7 cellular contexts compared by ENCODE assay signal in the genomic region with DNA sequence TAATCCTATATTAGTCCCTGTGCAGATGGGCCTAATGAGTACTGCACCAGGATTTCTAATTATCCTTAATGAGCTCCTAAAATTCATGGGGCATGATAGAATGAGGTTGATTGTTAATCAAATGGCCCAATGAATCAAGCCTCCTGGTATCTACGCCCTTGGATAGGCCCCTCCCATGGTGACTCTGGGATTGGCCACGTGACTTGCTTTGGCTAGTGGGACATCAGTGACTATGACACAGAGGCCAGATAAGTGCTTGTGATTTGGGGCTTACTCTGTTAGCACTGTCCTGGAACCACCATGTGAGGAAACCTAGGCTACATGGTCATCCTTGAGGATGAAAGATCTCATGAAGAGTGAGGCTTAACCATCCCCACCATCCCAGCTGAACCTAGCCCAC.
"Had no signal": no experiment of that assay in that cellular context is flagged by ENCODE, and none has a peak within 500 bp of the region (broad histone marks: within the 10 kb centered on the region; RNA-seq: fewer than 3 reads in every experiment).

No MANE protein-coding gene starts in this region.

- H3K36me3 ChIP-seq: HAP-1 had no signal

- H3K27ac Mint-ChIP-seq: HFFc6 had no signal

- H3K9me3 ChIP-seq: HAP-1 had no signal

- DNase-seq: GM23248, H7, HFFc6, IMR-90, KBM-7 had no signal

- FAIRE-seq: HTR-8/SVneo had no signal

- H2AFZ ChIP-seq: GM23248 had no signal

- H3K4me3 ChIP-seq: GM23248, HAP-1 had no signal

- H3K27ac ChIP-seq: GM23248 had no signal

- H3K9ac ChIP-seq: GM23248 had no signal

- H3K9me3 Mint-ChIP-seq: HFFc6 had no signal

- H3K4me3 Mint-ChIP-seq: HFFc6 had no signal
